ENCODE assay signal across 8 cellular contexts in the genomic region with DNA sequence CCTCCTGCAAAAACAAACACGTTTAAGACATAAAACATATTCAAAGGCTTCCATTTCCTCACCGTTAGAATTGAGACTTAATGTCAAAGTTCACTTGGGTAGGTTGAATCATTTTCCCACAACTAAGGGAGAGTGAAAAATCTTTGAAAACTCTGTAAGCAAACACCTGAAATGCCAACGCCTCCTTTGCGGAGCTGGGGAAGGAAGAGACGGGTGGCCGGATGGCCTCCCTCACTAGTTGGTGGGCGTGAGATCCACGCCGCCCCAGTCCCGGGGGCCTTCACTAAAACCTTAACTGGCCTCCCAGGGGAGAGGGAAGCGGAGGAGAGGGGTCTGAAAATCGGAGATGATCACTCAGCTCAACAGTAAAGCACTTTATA. TPM values are rescaled to one million over a fixed set of nuclear protein-coding genes. Genes with fewer than 3 reads are reported as not detected.
DNase-seq lines count a peak whose midpoint lies in the region; ATAC-seq and TF ChIP-seq lines count a peak whose summit lies in the region.

No MANE protein-coding gene starts in this region.

- peak overlapping the region; percentile 87 to 96 (median 91) for H3K4me3 Mint-ChIP-seq in IgD-negative memory B cell

- H3K36me3 Mint-ChIP-seq in IgD-negative memory B cell: no peaks in the 10 kb centered on the region

- H3K27ac ChIP-seq in esophagus muscularis mucosa (replicated peaks in 1 of 4): peak overlapping the region; percentile 89 to 96 (median 92)

- no peaks in the 10 kb centered on the region for H3K27me3 ChIP-seq in esophagus muscularis mucosa

- peaks cover 0 to 6% (median 0%) of the 10 kb centered on the region in 4 donors for H3K36me3 ChIP-seq in esophagus muscularis mucosa

- 1% methylated on average over 12 of the region's 12 CpGs for WGBS in esophagus muscularis mucosa

- H3K9me3 Mint-ChIP-seq in IgD-negative memory B cell: no peaks in the 10 kb centered on the region

- peak; percentile 13 for ATAC-seq in omental fat pad (ENCODE audit: low FRiP score)
- no peak for ATAC-seq in GM21447 (IDR thresholded peaks at IDR 0.05; ENCODE audit: unreplicated experiment)

- H3K9me3 ChIP-seq in esophagus muscularis mucosa: no peaks in the 10 kb centered on the region

- peaks cover 18 to 19% (median 19%) of the 10 kb centered on the region in 3 donors for H3K4me1 Mint-ChIP-seq in IgD-negative memory B cell

- TF ChIP-seq EP300 in esophagus muscularis mucosa (IDR thresholded peaks at IDR 0.05): no peak

- TF ChIP-seq POLR2A in esophagus muscularis mucosa (IDR thresholded peaks at IDR 0.05; ENCODE audit: low read depth): no peak

- peak; percentile 55 for DNase-seq in GM10266 (ENCODE audit: extremely low spot score)
- DNase-seq in activated CD8-positive, alpha-beta memory T cell treated with anti-CD3 and anti-CD28 coated beads for 48 hours (ENCODE audit: low read depth in 2 of 3, low spot score in 2 of 3): peak; percentile 6 to 22 (median 17)
- DNase-seq in esophagus muscularis mucosa (ENCODE audit: extremely low spot score): no peak
- no peak for DNase-seq in omental fat pad (ENCODE audit: low spot score)
- DNase-seq in OCI-M2 (lab: John Stamatoyannopoulos, UW; ENCODE audit: unreplicated experiment): no peak
- no peak for DNase-seq in hippocampal formation (lab: John Stamatoyannopoulos, UW)

- H3K4me1 ChIP-seq in esophagus muscularis mucosa: peaks cover 12 to 38% (median 30%) of the 10 kb centered on the region in 4 donors

- intact Hi-C loops in esophagus muscularis mucosa (cut with DNase I): loop anchor here (5.0 kb wide), 1 partner anchor 47 kb away; no protein-coding TSS in a partner anchor

- H3K27ac Mint-ChIP-seq in IgD-negative memory B cell: peak overlapping the region; percentile 73 to 97 (median 85)

- TF ChIP-seq CTCF in GM10266 (IDR thresholded peaks at IDR 0.05; ENCODE audit: control insufficient read depth, insufficient read depth, low read depth, missing control alignments) (no peak), esophagus muscularis mucosa (IDR thresholded peaks at IDR 0.05) (no peak), omental fat pad (IDR thresholded peaks at IDR 0.05) (no peak)

- no peaks in the 10 kb centered on the region for H3K27me3 Mint-ChIP-seq in IgD-negative memory B cell

- peak overlapping the region; percentile 56 to 79 (median 66) for H3K4me3 ChIP-seq in esophagus muscularis mucosa

RNA-seq across cellular contexts. Expression of gene DCAKD, which starts 0.8 kb away (rescaled TPM):
- polyA plus RNA-seq in IgD-negative memory B cell: 13.8 TPM
- total RNA-seq in esophagus muscularis mucosa: 10 to 100 TPM; 50.3 to 68.8 (median 57.9) TPM
- 10 to 100 TPM; 22.7 to 36.4 (median 25.2) TPM for total RNA-seq in omental fat pad

RNA-seq across cellular contexts. Expression of gene NMT1, which starts 10.4 kb away (rescaled TPM):
- 84.4 TPM for polyA plus RNA-seq in IgD-negative memory B cell
- total RNA-seq in esophagus muscularis mucosa (10 to 100 TPM; 58.5 to 79.3 (median 65.1) TPM), omental fat pad (100 to 1,000 TPM in 1 of 4 donors, 10 to 100 TPM in 3; 57.3 to 101 (median 78.1) TPM)

Comparison
In these comparisons a context has a peak if more than half of its experiments do, and no peak if none do; other contexts are left out.
1. DNase-seq: peak in GM10266 (single experiment) and activated CD8-positive, alpha-beta memory T cell treated with anti-CD3 and anti-CD28 coated beads for 48 hours (3 of 3); none in esophagus muscularis mucosa (single experiment), omental fat pad (single experiment), OCI-M2 (single experiment) and hippocampal formation (0 of 2).